Comparison of ENCODE assay signal across 8 cellular contexts in genomic region chr11:2927851-2928604, GRCh38. TPM values are rescaled to one million over a fixed set of nuclear protein-coding genes. Genes with fewer than 3 reads are reported as not detected.
DNase-seq lines count a peak whose midpoint lies in the region; ATAC-seq and TF ChIP-seq lines count a peak whose summit lies in the region.

No MANE protein-coding gene starts in this region.

- no peak for ATAC-seq in activated CD8-positive, alpha-beta T cell treated with anti-CD3 and anti-CD28 coated beads for 36 hours
- no peak for ATAC-seq in left cardiac atrium

- no peaks in the 10 kb centered on the region for H3K36me3 ChIP-seq in smooth muscle cell (ENCODE audit: low read depth)

- H3F3A ChIP-seq in smooth muscle cell (ENCODE audit: low read depth), result no peaks in the 10 kb centered on the region

- peak overlapping the region; percentile 72 for H3K27ac ChIP-seq in smooth muscle cell (ENCODE audit: low read depth)

- WGBS in smooth muscle cell (ENCODE audit: low lambda C conversion rate), result 26% methylated on average over 25 of the region's 25 CpGs

- H3K36me3 Mint-ChIP-seq in activated CD8-positive, alpha-beta T cell treated with anti-CD3 and anti-CD28 coated beads for 36 hours (ENCODE audit: low read depth), result no peaks in the 10 kb centered on the region

- H3K27me3 ChIP-seq in smooth muscle cell (ENCODE audit: low read depth), result no peaks in the 10 kb centered on the region

- no peak overlapping the region for H2AFZ ChIP-seq in smooth muscle cell (ENCODE audit: low read depth)

- H3K9ac ChIP-seq in smooth muscle cell (ENCODE audit: low read depth), result peak overlapping the region; percentile 86

- H3K4me3 ChIP-seq in smooth muscle cell, result peak overlapping the region; percentile 78

- TF ChIP-seq CTCF in activated CD8-positive, alpha-beta T cell treated with anti-CD3 and anti-CD28 coated beads for 36 hours (IDR thresholded peaks at IDR 0.05), result no peak
- no peak for TF ChIP-seq CTCF in smooth muscle cell (IDR thresholded peaks at IDR 0.05; ENCODE audit: borderline replicate concordance, insufficient read depth, poor library complexity, severe bottlenecking)

- peak overlapping the region; percentile 61 for H3K4me3 Mint-ChIP-seq in activated CD8-positive, alpha-beta T cell treated with anti-CD3 and anti-CD28 coated beads for 36 hours

- peaks cover 15% of the 10 kb centered on the region for H3K79me2 ChIP-seq in smooth muscle cell (ENCODE audit: low read depth)

- peaks cover 2% of the 10 kb centered on the region for H3K9me3 Mint-ChIP-seq in activated CD8-positive, alpha-beta T cell treated with anti-CD3 and anti-CD28 coated beads for 36 hours

- peaks cover 6% of the 10 kb centered on the region for H3K4me1 ChIP-seq in smooth muscle cell (ENCODE audit: low read depth)

- H3K4me2 ChIP-seq in smooth muscle cell, result peak overlapping the region; percentile 98

- POLR2A ChIA-PET in activated CD8-positive, alpha-beta T cell treated with anti-CD3 and anti-CD28 coated beads for 36 hours (lab: Charles Lee), result interaction anchor here (0.7 to 4.5 kb wide), 6 partner anchors 13 to 206 kb away, joined by 3 to 39 read pairs (median 4); a partner anchor contains a TSS

- peaks cover 25% of the 10 kb centered on the region for H4K20me1 ChIP-seq in smooth muscle cell (ENCODE audit: low read depth)

- intact Hi-C loops in activated CD8-positive, alpha-beta T cell treated with anti-CD3 and anti-CD28 coated beads for 36 hours (cut with micrococcal nuclease), result no loop called here
- intact Hi-C loops in left cardiac atrium (cut with DNase I), result no loop called here

- peaks cover 25% of the 10 kb centered on the region for H3K27me3 Mint-ChIP-seq in activated CD8-positive, alpha-beta T cell treated with anti-CD3 and anti-CD28 coated beads for 36 hours

- H3K9me3 ChIP-seq in smooth muscle cell (replicated peaks; ENCODE audit: low read depth), result no peaks in the 10 kb centered on the region

- peaks cover 19% of the 10 kb centered on the region for H3K4me1 Mint-ChIP-seq in activated CD8-positive, alpha-beta T cell treated with anti-CD3 and anti-CD28 coated beads for 36 hours (ENCODE audit: low read depth)

- peak overlapping the region; percentile 25 for H3K27ac Mint-ChIP-seq in activated CD8-positive, alpha-beta T cell treated with anti-CD3 and anti-CD28 coated beads for 36 hours

- CTCF ChIA-PET in activated CD8-positive, alpha-beta T cell treated with anti-CD3 and anti-CD28 coated beads for 36 hours (lab: Charles Lee), result interaction anchor here (1.0 kb wide), 1 partner anchor 30 kb away, joined by 3 read pairs; no protein-coding TSS in a partner anchor

- DNase-seq in NOMO-1 treated with DMSO at 0.1 percent for 48 hours (lab: John Stamatoyannopoulos, UW; ENCODE audit: unreplicated experiment) (peak; percentile 14), NOMO-1 treated with dmso at 0.1 percent for 144 hours (lab: John Stamatoyannopoulos, UW; ENCODE audit: unreplicated experiment) (no peak), left cardiac atrium (peak; percentile 20), smooth muscle cell (lab: John Stamatoyannopoulos, UW; ENCODE audit: unreplicated experiment) (no peak), NCI-H1436 (lab: John Stamatoyannopoulos, UW) (no peak)
- DNase-seq in activated CD8-positive, alpha-beta T cell treated with anti-CD3 and anti-CD28 coated beads for 36 hours, result no peak
- DNase-seq in stimulated activated CD8-positive, alpha-beta memory T cell treated with anti-CD3 and anti-CD28 coated beads, Interleukin-4, amount 100 ng/mL, for 48 hours, result no peak
- no peak for DNase-seq in stimulated activated CD4-positive, alpha-beta T cell treated with anti-CD3 and anti-CD28 coated beads, Interleukin-4, amount 100 ng/mL, for 24 hours

RNA-seq across cellular contexts. Expression of gene PHLDA2, which starts 1.2 kb away (rescaled TPM):
- total RNA-seq in activated CD8-positive, alpha-beta T cell treated with anti-CD3 and anti-CD28 coated beads for 36 hours, result 1 to 10 TPM; 3.6 to 3.7 TPM
- total RNA-seq in left cardiac atrium, result 1 to 10 TPM; 2.2 to 3.4 TPM
- total RNA-seq in smooth muscle cell, result 11.0 and 21.8 TPM in 2 replicates
- 89.3 and 90.7 TPM in 2 replicates for polyA plus RNA-seq in smooth muscle cell

RNA-seq across cellular contexts. Expression of gene CDKN1C, which starts 42.5 kb away (rescaled TPM):
- total RNA-seq in activated CD8-positive, alpha-beta T cell treated with anti-CD3 and anti-CD28 coated beads for 36 hours, result 1 to 10 TPM; 1.6 TPM
- total RNA-seq in left cardiac atrium (10 to 100 TPM; 23.3 to 44.2 TPM), smooth muscle cell (171 and 194 TPM in 2 replicates)
- 303 and 392 TPM in 2 replicates for polyA plus RNA-seq in smooth muscle cell

Comparison
In these comparisons a context has a peak if more than half of its experiments do, and no peak if none do; other contexts are left out.
1. DNase-seq: peak in NOMO-1 treated with DMSO at 0.1 percent for 48 hours (single experiment) and left cardiac atrium (single experiment); none in NOMO-1 treated with dmso at 0.1 percent for 144 hours (single experiment), activated CD8-positive, alpha-beta T cell treated with anti-CD3 and anti-CD28 coated beads for 36 hours (single experiment), smooth muscle cell (single experiment), NCI-H1436 (single experiment), stimulated activated CD8-positive, alpha-beta memory T cell treated with anti-CD3 and anti-CD28 coated beads, Interleukin-4, amount 100 ng/mL, for 48 hours (single experiment) and stimulated activated CD4-positive, alpha-beta T cell treated with anti-CD3 and anti-CD28 coated beads, Interleukin-4, amount 100 ng/mL, for 24 hours (single experiment).
2. RNA of gene CDKN1C, which starts 42.5 kb away (total RNA-seq): 171 to 194 TPM in smooth muscle cell and 23.3 to 44.2 TPM in left cardiac atrium; 1.6 TPM in activated CD8-positive, alpha-beta T cell treated with anti-CD3 and anti-CD28 coated beads for 36 hours; every median in the first group is over 4 times any median in the second.